In the genomic region with DNA sequence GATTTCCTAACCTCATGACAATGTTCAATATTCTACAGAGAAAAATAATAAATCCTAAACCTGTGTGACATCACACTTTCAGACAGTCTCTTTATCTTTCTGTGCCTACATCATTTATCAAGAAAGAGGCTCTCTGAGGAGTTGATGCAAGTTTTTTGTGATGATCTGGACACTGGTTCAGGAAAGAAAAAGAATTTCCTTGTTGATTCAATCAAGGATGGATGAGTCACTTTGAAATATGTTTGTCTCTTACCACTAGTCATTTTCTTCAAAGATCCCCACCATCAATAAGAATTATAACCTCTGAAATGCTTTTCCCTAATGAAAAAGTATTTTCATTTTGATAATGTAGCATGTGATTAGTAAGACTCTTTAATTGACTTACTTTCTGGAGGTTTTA, we compare ENCODE assay signal across 23 cellular contexts.
DNase-seq lines count a peak whose midpoint lies in the region; ATAC-seq, FAIRE-seq and TF ChIP-seq lines count a peak whose summit lies in the region.
"Had no signal": no experiment of that assay in that cellular context is flagged by ENCODE, and none has a peak within 500 bp of the region (broad histone marks: within the 10 kb centered on the region; RNA-seq: fewer than 3 reads in every experiment).

No MANE protein-coding gene starts in this region.

- TF ChIP-seq CTCF in A549 (IDR thresholded peaks at IDR 0.05): no peak
- no peak for TF ChIP-seq CTCF in testis (IDR thresholded peaks at IDR 0.05)

- intact Hi-C loops in testis (cut with DNase I; ENCODE audit: low total_unique reads): no loop called here

- DNase-seq in DMS53 (lab: John Stamatoyannopoulos, UW) (peak; percentile 12), DMS53 treated with DMSO at 0.1 percent for 48 hours (lab: John Stamatoyannopoulos, UW; ENCODE audit: unreplicated experiment) (no peak), A549 (ENCODE audit: low read depth in 1 of 2, low spot score in 1 of 2) (peak in 1 of 2 experiments; percentile 21), RPMI7951 (ENCODE audit: low read depth) (peak; percentile 2), kidney tubule cell (ENCODE audit: low spot score) (peak; percentile 7), testis (no peak), ACHN (no peak)
- DNase-seq: AML-193; CD4-positive, alpha-beta T cell; CD8-positive, alpha-beta T cell; COR-L47; DMS 273 treated with DMSO at 0.1 percent for 48 hours; DMS153; DMS79; DND-41; EL; GDM1 had no signal

- no peak overlapping the region for H3K27ac ChIP-seq in A549
- no peak overlapping the region for H3K27ac ChIP-seq in testis
- H3K27ac ChIP-seq: 22Rv1; BLaER1 treated with 17β-estradiol and CSF1 and Interleukin-3, amounts not matched to agents 10 nM and 100 nM; C4-2B had no signal

- H3K4me2 ChIP-seq in A549: 0 out of 3 replicates have a peak overlapping the region, but pooled peaks have one; percentile 12
- H3K4me2 ChIP-seq: BLaER1 treated with 17β-estradiol and CSF1 and Interleukin-3, amounts not matched to agents 10 nM and 100 nM had no signal

- no peaks in the 10 kb centered on the region for H3K36me3 ChIP-seq in testis (ENCODE audit: low read depth, missing control alignments)
- H3K36me3 ChIP-seq: BLaER1 treated with 17β-estradiol and CSF1 and Interleukin-3, amounts not matched to agents 10 nM and 100 nM had no signal

- no peaks in the 10 kb centered on the region for H3K27me3 ChIP-seq in testis
- H3K27me3 ChIP-seq: BLaER1 treated with 17β-estradiol and CSF1 and Interleukin-3, amounts not matched to agents 10 nM and 100 nM had no signal

- CTCF ChIA-PET in A549 (lab: Yijun Ruan, JAX): no interaction called here

- no peak for TF ChIP-seq EP300 in A549 (IDR thresholded peaks at IDR 0.05)

- in situ Hi-C loops in ACHN (cut with HindIII; ENCODE audit: low pct_ligation_motif_present, low pct_unique_long_range_greater_than_20kb, low sequenced_read_pairs): no loop called here

- H3K9me3 ChIP-seq in A549 (no peaks in the 10 kb centered on the region), testis (no peaks in the 10 kb centered on the region)
- H3K9me3 ChIP-seq: BLaER1 treated with 17β-estradiol and CSF1 and Interleukin-3, amounts not matched to agents 10 nM and 100 nM had no signal

- POLR2A ChIA-PET in A549 (lab: Yijun Ruan, JAX): no interaction called here

- peak in 1 of 2 experiments; percentile 64; a peak in 2 of 6 replicates for ATAC-seq in A549
- ATAC-seq: CD8-positive, alpha-beta T cell; GM12878 had no signal

- no peak for TF ChIP-seq POLR2A in A549 (IDR thresholded peaks at IDR 0.05; ENCODE audit: low read length)
- no peak for TF ChIP-seq POLR2A in testis (IDR thresholded peaks at IDR 0.05)

- H3K4me3 ChIP-seq in A549: no peak overlapping the region
- no peak overlapping the region for H3K4me3 ChIP-seq in testis
- H3K4me3 ChIP-seq: BLaER1 treated with 17β-estradiol and CSF1 and Interleukin-3, amounts not matched to agents 10 nM and 100 nM; GM12878 had no signal

- H3K4me1 ChIP-seq in A549 (0 out of 3 replicates have a peak, but pooled peaks cover 8% of the 10 kb centered on the region), testis (no peaks in the 10 kb centered on the region)
- H3K4me1 ChIP-seq: BLaER1 treated with 17β-estradiol and CSF1 and Interleukin-3, amounts not matched to agents 10 nM and 100 nM had no signal

- no peak for TF ChIP-seq RAD21 in A549 (conservative IDR thresholded peaks at IDR 0.05 in 1 of 2, IDR thresholded peaks at IDR 0.05 in 1 of 2)

- peak; percentile 84 for FAIRE-seq in A549 (lab: Jason Lieb, UNC)
- FAIRE-seq: GM12878, GM12892, GM18507 had no signal

TF ChIP-seq in A549, 52 proteins besides CTCF, POLR2A, EP300 and RAD21:
- no peak for TF ChIP-seq HMGXB4 (CRISPR knock-in tag; IDR thresholded peaks at IDR 0.05; ENCODE audit: borderline replicate concordance)
- no peak for TF ChIP-seq CHD2 (IDR thresholded peaks at IDR 0.05; ENCODE audit: low read length, partially characterized antibody)
- peak; percentile 14; the same call in 1 of the 2 replicates for TF ChIP-seq FOSL2 (IDR thresholded peaks at IDR 0.05)
- TF ChIP-seq FOSL2 (CRISPR knock-in tag; IDR thresholded peaks at IDR 0.05): peak; percentile 56; the same call in 1 of the 2 replicates
- no peak for TF ChIP-seq RCOR1 (IDR thresholded peaks at IDR 0.05; ENCODE audit: low read depth, low read length)

Comparison
In these comparisons a context has a peak if more than half of its experiments do, and no peak if none do; other contexts are left out.
1. DNase-seq: peak in DMS53 (single experiment), RPMI7951 (single experiment) and kidney tubule cell (single experiment); none in DMS53 treated with DMSO at 0.1 percent for 48 hours (single experiment), testis (single experiment) and ACHN (single experiment).